ENCODE assay signal across 22 cellular contexts in genomic region chr10:1120146-1120695, GRCh38.
DNase-seq lines count a peak whose midpoint lies in the region; TF ChIP-seq lines count a peak whose summit lies in the region.
"Had no signal": no experiment of that assay in that cellular context is flagged by ENCODE, and none has a peak within 500 bp of the region (broad histone marks: within the 10 kb centered on the region; RNA-seq: fewer than 3 reads in every experiment).

No MANE protein-coding gene starts in this region.

- intact Hi-C loops in transverse colon (cut with DNase I; ENCODE audit: low total_unique reads): no loop called here

- H3K9me3 Mint-ChIP-seq in activated T-cell treated with anti-CD3 and anti-CD28 coated beads, Interleukin-2, amount 50 U/mL, for 24 hours: no peaks in the 10 kb centered on the region
- no peaks in the 10 kb centered on the region for H3K9me3 Mint-ChIP-seq in nephron
- H3K9me3 Mint-ChIP-seq: HFFc6, type B pancreatic cell had no signal

- no peaks in the 10 kb centered on the region for H3K9me3 ChIP-seq in transverse colon
- H3K9me3 ChIP-seq: A549, BE2C had no signal

- H3K36me3 ChIP-seq in transverse colon: peaks cover 0 to 23% (median 8%) of the 10 kb centered on the region in 4 donors

- no peak for TF ChIP-seq POLR2A in transverse colon (IDR thresholded peaks at IDR 0.05)

- TF ChIP-seq EP300 in transverse colon (IDR thresholded peaks at IDR 0.05; ENCODE audit: low read depth): no peak

- peaks cover 56% of the 10 kb centered on the region for H3K4me1 Mint-ChIP-seq in activated T-cell treated with anti-CD3 and anti-CD28 coated beads, Interleukin-2, amount 50 U/mL, for 24 hours (ENCODE audit: low read depth)
- peaks cover 35% of the 10 kb centered on the region for H3K4me1 Mint-ChIP-seq in nephron

- DNase-seq in activated T-cell treated with anti-CD3 and anti-CD28 coated beads, Interleukin-2, amount 50 U/mL, for 24 hours: no peak
- DNase-seq in activated T-cell treated with anti-CD3 and anti-CD28 coated beads for 4 hours: no peak
- peak; percentile 38 for DNase-seq in coronary artery (ENCODE audit: low spot score)
- DNase-seq in transverse colon: peak; percentile 33
- no peak for DNase-seq in globus pallidus (ENCODE audit: low spot score)
- no peak for DNase-seq in AML-193 (lab: John Stamatoyannopoulos, UW)
- no peak for DNase-seq in stimulated activated CD4-positive, alpha-beta T cell treated with anti-CD3 and anti-CD28 coated beads, Interleukin-4, amount 100 ng/mL, for 4 hours
- DNase-seq: activated CD4-positive, alpha-beta T cell treated with anti-CD3 and anti-CD28 coated beads for 1 hour; activated gamma-delta T cell; Calu3; caudate nucleus; effector CD4-positive, alpha-beta T cell; erythroblast; foreskin keratinocyte; HFFc6; KBM-7; midbrain; SW 1271 had no signal

- H3K27ac ChIP-seq in coronary artery (no peak overlapping the region), transverse colon (peak overlapping the region; percentile 35 to 72 (median 54))
- H3K27ac ChIP-seq: A549, foreskin keratinocyte had no signal

- WGBS in transverse colon (ENCODE audit: low coverage in 1 of 2), 2 donors: 60 to 71% methylated on average over 1 to 15 of the region's 15 CpGs

- TF ChIP-seq CTCF in coronary artery (IDR thresholded peaks at IDR 0.05) (no peak), nephron (IDR thresholded peaks at IDR 0.05; ENCODE audit: unreplicated experiment in 3 of 3) (no peak), transverse colon (IDR thresholded peaks at IDR 0.05) (no peak)

- H3K4me3 Mint-ChIP-seq in activated T-cell treated with anti-CD3 and anti-CD28 coated beads, Interleukin-2, amount 50 U/mL, for 24 hours: no peak overlapping the region
- peak overlapping the region in 1 of 3 experiments; percentile 42 for H3K4me3 Mint-ChIP-seq in nephron
- H3K4me3 Mint-ChIP-seq: HFFc6, type B pancreatic cell had no signal

- H3K27me3 Mint-ChIP-seq in activated T-cell treated with anti-CD3 and anti-CD28 coated beads, Interleukin-2, amount 50 U/mL, for 24 hours: no peaks in the 10 kb centered on the region
- no peaks in the 10 kb centered on the region for H3K27me3 Mint-ChIP-seq in nephron (ENCODE audit: low read depth)
- H3K27me3 Mint-ChIP-seq: type B pancreatic cell had no signal

- no peaks in the 10 kb centered on the region for H3K27me3 ChIP-seq in transverse colon
- H3K27me3 ChIP-seq: BE2C, foreskin keratinocyte had no signal

- H3K4me3 ChIP-seq in coronary artery (no peak overlapping the region), transverse colon (no peak overlapping the region)
- H3K4me3 ChIP-seq: A549 had no signal

- H3K4me1 ChIP-seq in transverse colon: peaks cover 0 to 27% (median 18%) of the 10 kb centered on the region in 4 donors
- H3K4me1 ChIP-seq: A549, foreskin keratinocyte had no signal

- in situ Hi-C loops in transverse colon (cut with MboI; ENCODE audit: low pct_ligation_motif_present in 1 of 4, low pct_unique_long_range_greater_than_20kb in 1 of 4, low sequenced_read_pairs in 3 of 4): no loop called here

- H3K27ac Mint-ChIP-seq in activated T-cell treated with anti-CD3 and anti-CD28 coated beads, Interleukin-2, amount 50 U/mL, for 24 hours: peak overlapping the region; percentile 56
- H3K27ac Mint-ChIP-seq in nephron: peak overlapping the region; percentile 58 to 84 (median 81)
- H3K27ac Mint-ChIP-seq: HFFc6, type B pancreatic cell had no signal

- peaks cover 92% of the 10 kb centered on the region for H3K36me3 Mint-ChIP-seq in activated T-cell treated with anti-CD3 and anti-CD28 coated beads, Interleukin-2, amount 50 U/mL, for 24 hours (ENCODE audit: low read depth)
- H3K36me3 Mint-ChIP-seq in nephron (ENCODE audit: low read depth): peaks cover 84% of the 10 kb centered on the region

Comparison
In these comparisons a context has a peak if more than half of its experiments do, and no peak if none do; other contexts are left out.
1. DNase-seq: peak in coronary artery (single experiment) and transverse colon (single experiment); none in activated T-cell treated with anti-CD3 and anti-CD28 coated beads, Interleukin-2, amount 50 U/mL, for 24 hours (single experiment), activated T-cell treated with anti-CD3 and anti-CD28 coated beads for 4 hours (single experiment), globus pallidus (single experiment), AML-193 (0 of 2) and stimulated activated CD4-positive, alpha-beta T cell treated with anti-CD3 and anti-CD28 coated beads, Interleukin-4, amount 100 ng/mL, for 4 hours (0 of 2).
2. H3K27ac ChIP-seq: peak in transverse colon (4 of 4); none in coronary artery (0 of 2).